In the genomic region with DNA sequence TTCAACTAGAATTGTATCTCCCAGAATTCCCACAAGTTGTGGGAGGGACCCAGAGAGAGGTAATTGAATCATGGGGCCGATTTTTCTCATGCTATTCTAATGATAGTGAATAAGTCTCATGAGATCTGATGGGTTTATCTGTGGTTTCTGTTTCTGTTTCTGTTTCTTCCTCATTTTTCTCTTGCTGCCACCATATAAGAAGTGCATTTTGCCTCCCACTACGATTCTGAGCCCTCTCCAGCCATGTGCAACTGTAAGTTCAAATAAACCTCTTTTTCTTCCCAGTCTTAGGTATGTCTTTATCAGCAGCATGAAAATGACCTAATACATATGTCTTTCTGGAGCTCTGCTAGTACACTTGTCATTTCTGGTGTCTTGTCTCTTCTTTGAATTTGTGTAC, we compare ENCODE assay signal across 35 cellular contexts. TPM values are rescaled to one million over a fixed set of nuclear protein-coding genes. Genes with fewer than 3 reads are reported as not detected.
"Had no signal": no experiment of that assay in that cellular context is flagged by ENCODE, and none has a peak within 500 bp of the region (broad histone marks: within the 10 kb centered on the region; RNA-seq: fewer than 3 reads in every experiment).

No MANE protein-coding gene starts in this region.

- H3K36me3 ChIP-seq: ascending aorta, breast epithelium, cardiac muscle cell, colonic mucosa, esophagus squamous epithelium, heart left ventricle had no signal

- ATAC-seq: activated naive CD4-positive, alpha-beta T cell treated with anti-CD3 and anti-CD28 coated beads, Interleukin-2, amount 50 U/mL, for 72 hours; activated T-cell treated with anti-CD3 and anti-CD28 coated beads, Interleukin-2, amount 50 U/mL, for 72 hours; heart left ventricle; WTC11 had no signal

- H3K27ac ChIP-seq: ascending aorta, breast epithelium, cardiac muscle cell, colonic mucosa, epithelial cell of prostate, esophagus squamous epithelium, heart left ventricle, VCaP had no signal

- DNase-seq: activated CD4-positive, alpha-beta memory T cell treated with anti-CD3 and anti-CD28 coated beads, Interleukin-2, amount 10 ng/mL, durations not matched to agents 7 days and 5 days; activated CD4-positive, alpha-beta T cell treated with anti-CD3 and anti-CD28 coated beads for 1 hour; activated CD4-positive, alpha-beta T cell treated with anti-CD3 and anti-CD28 coated beads for 4 hours; activated CD4-positive, alpha-beta T cell treated with anti-CD3 and anti-CD28 coated beads, Interleukin-2, amount 10 ng/mL, durations not matched to agents 7 days and 5 days; activated CD4-positive, alpha-beta T cell treated with anti-CD3 and anti-CD28 coated beads, Interleukin-2, amount 50 U/mL, for 4 hours; activated CD8-positive, alpha-beta memory T cell treated with anti-CD3 and anti-CD28 coated beads, Interleukin-2, amount 50 U/mL, for 48 hours; activated gamma-delta T cell; activated naive CD4-positive, alpha-beta T cell; activated naive CD4-positive, alpha-beta T cell treated with anti-CD3 and anti-CD28 coated beads, Interleukin-2, amount 10 ng/mL, durations not matched to agents 7 days and 5 days; activated naive CD8-positive, alpha-beta T cell treated with anti-CD3 and anti-CD28 coated beads, Interleukin-2, amount 10 ng/mL, durations not matched to agents 7 days and 5 days; activated T-cell treated with anti-CD3 and anti-CD28 coated beads for 4 hours; activated T-cell treated with anti-CD3 and anti-CD28 coated beads, Interleukin-2, amount 50 U/mL, for 24 hours; activated T-cell treated with anti-CD3 and anti-CD28 coated beads, Interleukin-2, amount 50 U/mL, for 72 hours; central memory CD4-positive, alpha-beta T cell; cerebellar nuclear complex; colonic mucosa; effector CD8-positive, alpha-beta T cell; esophagus squamous epithelium; glutamatergic neuron; heart left ventricle; hypothalamus; T-helper 2 cell had no signal

- H3K4me1 ChIP-seq: ascending aorta, breast epithelium, colonic mucosa, esophagus squamous epithelium, heart left ventricle had no signal

- H3K27me3 ChIP-seq: ascending aorta, cardiac muscle cell, colonic mucosa, esophagus squamous epithelium had no signal

- H3K4me3 ChIP-seq: ascending aorta, breast epithelium, cardiac muscle cell, colonic mucosa, esophagus squamous epithelium, heart left ventricle had no signal

- H3K9me3 ChIP-seq: ascending aorta, colonic mucosa, esophagus squamous epithelium had no signal

RNA-seq across cellular contexts. Expression of a gene that starts 22.1 kb away (rescaled TPM):
- total RNA-seq: activated CD4-positive, alpha-beta memory T cell treated with anti-CD3 and anti-CD28 coated beads, Interleukin-2, amount 10 ng/mL, durations not matched to agents 7 days and 5 days; activated CD4-positive, alpha-beta T cell treated with anti-CD3 and anti-CD28 coated beads, Interleukin-2, amount 10 ng/mL, durations not matched to agents 7 days and 5 days; activated naive CD4-positive, alpha-beta T cell treated with anti-CD3 and anti-CD28 coated beads, Interleukin-2, amount 50 U/mL, for 72 hours; activated naive CD8-positive, alpha-beta T cell treated with anti-CD3 and anti-CD28 coated beads, Interleukin-2, amount 10 ng/mL, durations not matched to agents 7 days and 5 days; activated T-cell treated with anti-CD3 and anti-CD28 coated beads, Interleukin-2, amount 50 U/mL, for 72 hours; ascending aorta; breast epithelium; cardiac muscle cell; colonic mucosa; dermis microvascular lymphatic vessel endothelial cell; endothelial cell of umbilical vein; esophagus squamous epithelium; fibroblast of lung; fibroblast of villous mesenchyme; frontal cortex; heart left ventricle; WTC11 had no signal
- polyA plus RNA-seq: cardiac muscle cell, endothelial cell of umbilical vein, esophagus, fibroblast of lung, heart left ventricle had no signal
